ENCODE assay signal across 8 cellular contexts in the genomic region with DNA sequence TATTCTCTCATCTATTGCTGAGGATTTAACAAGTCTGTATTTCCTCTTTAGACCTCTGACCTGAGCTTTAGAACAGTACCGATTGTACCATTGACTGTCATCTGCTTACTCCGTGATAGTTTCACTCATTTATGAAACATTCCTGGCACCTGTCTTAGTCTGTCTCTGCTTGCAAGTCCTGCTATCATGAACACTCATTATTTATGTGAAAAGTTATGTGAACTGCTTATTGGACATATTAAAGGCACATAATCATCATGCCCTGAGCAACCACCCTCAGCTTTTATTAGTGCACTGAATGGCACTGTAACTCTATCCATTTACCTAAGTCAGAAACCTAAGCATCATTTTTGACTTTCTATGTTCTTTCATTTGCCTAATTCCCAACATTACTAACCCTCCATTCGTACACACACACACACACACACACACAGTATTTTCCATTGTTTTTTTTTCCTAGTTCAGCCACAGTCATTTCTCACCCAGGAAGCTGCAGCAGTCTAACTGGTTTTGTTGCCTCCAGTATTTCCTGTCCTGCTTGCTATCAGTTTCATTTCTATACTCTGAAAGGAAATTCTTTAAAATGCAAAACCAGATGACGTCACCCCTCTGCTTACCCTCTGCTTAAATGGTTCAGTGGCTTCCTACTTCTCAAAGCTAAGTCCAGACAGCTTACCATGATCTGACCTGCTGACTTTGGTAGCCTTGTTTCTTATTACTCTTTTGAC.
DNase-seq lines count a peak whose midpoint lies in the region; ATAC-seq and TF ChIP-seq lines count a peak whose summit lies in the region.

No MANE protein-coding gene starts in this region.

- peak overlapping the region; percentile 24; the same call in 1 of the 2 replicates for H3K27ac ChIP-seq in 22Rv1
- peak overlapping the region in 20 of 21 experiments; percentile 29 to 94 (median 76) for H3K27ac ChIP-seq in skin epidermis

- H3K27ac Mint-ChIP-seq in activated T-cell treated with anti-CD3 and anti-CD28 coated beads, Interleukin-2, amount 50 U/mL, for 72 hours, result peak overlapping the region; percentile 95

- H3K4me3 ChIP-seq in skin epidermis, result no peak overlapping the region

- no peak for TF ChIP-seq CTCF in 22Rv1 (IDR thresholded peaks at IDR 0.05)

- DNase-seq in NCI-H526 (lab: John Stamatoyannopoulos, UW), result peak; percentile 82 to 85
- DNase-seq in activated T-cell treated with anti-CD3 and anti-CD28 coated beads, Interleukin-2, amount 50 U/mL, for 72 hours, result peak; percentile 64 to 72
- no peak for DNase-seq in Right ventricle myocardium superior
- DNase-seq in nucleus accumbens (lab: John Stamatoyannopoulos, UW), result no peak

- peak; percentile 98 for ATAC-seq in GM18520 (IDR thresholded peaks at IDR 0.05; ENCODE audit: unreplicated experiment)
- peak; percentile 98 for ATAC-seq in HG03025 (IDR thresholded peaks at IDR 0.05; ENCODE audit: low FRiP score, unreplicated experiment)
- peak; percentile 95 to 96 for ATAC-seq in activated T-cell treated with anti-CD3 and anti-CD28 coated beads, Interleukin-2, amount 50 U/mL, for 72 hours (replicated peaks in 1 of 2)
- ATAC-seq in Right ventricle myocardium superior (ENCODE audit: poor library complexity), result peak; percentile 72

- H3K4me1 Mint-ChIP-seq in activated T-cell treated with anti-CD3 and anti-CD28 coated beads, Interleukin-2, amount 50 U/mL, for 72 hours (ENCODE audit: low read depth), result peaks cover 66% of the 10 kb centered on the region

- no peaks in the 10 kb centered on the region for H3K27me3 Mint-ChIP-seq in activated T-cell treated with anti-CD3 and anti-CD28 coated beads, Interleukin-2, amount 50 U/mL, for 72 hours (ENCODE audit: low read depth)

- H3K9me3 Mint-ChIP-seq in activated T-cell treated with anti-CD3 and anti-CD28 coated beads, Interleukin-2, amount 50 U/mL, for 72 hours, result no peaks in the 10 kb centered on the region

- intact Hi-C loops in Right ventricle myocardium superior (cut with DNase I), result no loop called here

- H3K4me3 Mint-ChIP-seq in activated T-cell treated with anti-CD3 and anti-CD28 coated beads, Interleukin-2, amount 50 U/mL, for 72 hours, result peak overlapping the region; percentile 58 to 82

- peaks cover 8 to 20% of the 10 kb centered on the region in 2 donors for H3K36me3 Mint-ChIP-seq in activated T-cell treated with anti-CD3 and anti-CD28 coated beads, Interleukin-2, amount 50 U/mL, for 72 hours (ENCODE audit: insufficient read depth in 2 of 2)

Comparison
In these comparisons a context has a peak if more than half of its experiments do, and no peak if none do; other contexts are left out.
1. DNase-seq: peak in NCI-H526 (2 of 2) and activated T-cell treated with anti-CD3 and anti-CD28 coated beads, Interleukin-2, amount 50 U/mL, for 72 hours (2 of 2); none in Right ventricle myocardium superior (single experiment) and nucleus accumbens (0 of 56).
2. Peak in every context shown above with its lines, with median percentiles within 50 percentile points of each other: ATAC-seq.